Comparison of ENCODE assay signal across 22 cellular contexts in the genomic region with DNA sequence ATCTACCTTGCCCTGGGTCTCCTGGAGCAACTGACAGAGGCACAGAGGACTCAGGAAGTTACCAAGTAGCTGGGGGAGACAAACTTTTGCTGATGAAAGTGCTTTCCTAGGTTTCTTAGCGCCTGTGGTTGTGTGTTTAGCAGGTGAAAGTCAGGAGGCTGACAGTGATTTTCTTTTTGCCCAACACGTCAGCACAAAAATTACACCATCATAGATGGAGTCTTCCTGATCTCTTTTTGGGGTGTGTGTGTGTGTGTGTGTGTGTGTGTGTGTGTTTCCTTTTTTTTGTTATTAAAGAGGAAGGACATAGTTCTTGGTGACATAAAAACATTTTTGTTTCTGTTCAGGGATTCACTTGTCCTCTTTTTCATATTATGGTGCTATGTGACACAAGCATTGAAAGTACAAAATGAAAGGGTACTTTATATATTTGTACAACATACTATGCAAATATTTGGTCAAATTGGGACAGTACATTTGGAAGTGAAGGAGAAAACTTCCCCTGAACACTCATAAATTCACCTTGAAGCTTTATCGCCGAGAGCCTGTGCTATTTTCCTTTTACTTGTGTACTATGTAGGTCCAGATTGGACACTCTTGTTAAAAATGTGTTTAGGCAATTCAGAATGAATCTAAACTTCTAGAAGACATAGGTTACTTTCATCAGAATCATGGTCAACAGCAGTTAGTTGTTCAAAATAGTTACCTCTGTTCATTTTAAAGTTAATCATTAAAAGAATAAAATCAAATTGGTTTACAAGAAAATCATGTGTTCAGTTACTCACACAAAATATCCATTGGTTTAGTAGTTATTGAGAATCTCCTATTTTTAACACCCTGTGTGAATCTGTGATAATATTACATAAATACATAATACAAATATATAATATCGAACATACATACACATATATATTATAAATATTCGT.
A peak's percentile ranks its signal among the peaks of the same experiment; 100 is the strongest.
DNase-seq lines count a peak whose midpoint lies in the region; ATAC-seq, FAIRE-seq and TF ChIP-seq lines count a peak whose summit lies in the region.
"Had no signal": no experiment of that assay in that cellular context is flagged by ENCODE, and none has a peak within 500 bp of the region (broad histone marks: within the 10 kb centered on the region; RNA-seq: fewer than 3 reads in every experiment).

No MANE protein-coding gene starts in this region.

- H3K4me3 ChIP-seq in GM12878 (no peak overlapping the region), HepG2 (replicated peaks in 1 of 3; ENCODE audit: insufficient read depth in 1 of 3, low read depth in 2 of 3, low read length in 3 of 3) (peak overlapping the region in 2 of 3 experiments; percentile 10 to 12; a peak in 1 of 6 replicates), upper lobe of right lung (no peak overlapping the region), ovary (no peak overlapping the region)
- H3K4me3 ChIP-seq: Peyer's patch had no signal

- no peaks in the 10 kb centered on the region for H3K36me3 Mint-ChIP-seq in Calu3 (ENCODE audit: insufficient read depth, unreplicated experiment)
- H3K36me3 Mint-ChIP-seq in MCF 10A (ENCODE audit: insufficient read depth, unreplicated experiment), result no peaks in the 10 kb centered on the region
- H3K36me3 Mint-ChIP-seq: CD8-positive, alpha-beta T cell had no signal

- H3K9me3 Mint-ChIP-seq in Calu3 (ENCODE audit: low read depth, unreplicated experiment), result peaks cover 5% of the 10 kb centered on the region
- no peaks in the 10 kb centered on the region for H3K9me3 Mint-ChIP-seq in MCF 10A (ENCODE audit: unreplicated experiment)
- H3K9me3 Mint-ChIP-seq: CD8-positive, alpha-beta T cell; H9 had no signal

- peak overlapping the region; percentile 52 for H3K27ac Mint-ChIP-seq in Calu3 (ENCODE audit: unreplicated experiment)
- no peak overlapping the region for H3K27ac Mint-ChIP-seq in MCF 10A (ENCODE audit: low read depth, unreplicated experiment)
- H3K27ac Mint-ChIP-seq: CD8-positive, alpha-beta T cell; H9 had no signal

- CTCF ChIA-PET in Calu3 (lab: Charles Lee), result no interaction called here
- CTCF ChIA-PET in GM12878 (lab: Yijun Ruan, JAX), result no interaction called here
- CTCF ChIA-PET in HepG2 (lab: Yijun Ruan, JAX; ENCODE audit: low intra/inter-chr PET ratio, low total read pairs), result no interaction called here
- CTCF ChIA-PET in MCF 10A (lab: Yijun Ruan, JAX), result no interaction called here

- H3K9ac ChIP-seq in GM12878 (ENCODE audit: control insufficient read depth, insufficient read depth, low read length) (no peak overlapping the region), HepG2 (ENCODE audit: insufficient read depth, low read depth, low read length) (peak overlapping the region; percentile 30; the same call in 1 of the 2 replicates)
- H3K9ac ChIP-seq: SK-N-SH had no signal

- TF ChIP-seq RAD21 in GM12878 (IDR thresholded peaks at IDR 0.05; ENCODE audit: insufficient read depth, low read depth, low read length) (no peak), HepG2 (CRISPR knock-in tag; IDR thresholded peaks at IDR 0.05) (no peak)

- H2AFZ ChIP-seq in GM12878 (ENCODE audit: control insufficient read depth, low read depth, low read length), result no peak overlapping the region
- H2AFZ ChIP-seq in HepG2 (ENCODE audit: low read length), result peak overlapping the region; percentile 91

- POLR2A ChIA-PET in GM12878 (lab: Charles Lee) (no interaction called here), HepG2 (lab: Yijun Ruan, JAX) (no interaction called here), MCF 10A (lab: Yijun Ruan, JAX) (no interaction called here)

- H3K4me1 Mint-ChIP-seq in Calu3 (ENCODE audit: low read depth, unreplicated experiment) (peaks cover 19% of the 10 kb centered on the region), MCF 10A (ENCODE audit: insufficient read depth, unreplicated experiment) (no peaks in the 10 kb centered on the region)

- ATAC-seq in GM12878 (peak; percentile 9; the same call in 2 of the 3 replicates), HepG2 (no peak), upper lobe of right lung (peak; percentile 26)
- ATAC-seq: CD8-positive, alpha-beta T cell had no signal

- TF ChIP-seq CTCF in Calu3 (IDR thresholded peaks at IDR 0.05; ENCODE audit: unreplicated experiment) (no peak), GM12878 (IDR thresholded peaks at IDR 0.05 in 2 of 3, conservative IDR thresholded peaks at IDR 0.05 in 1 of 3; ENCODE audit: control insufficient read depth in 2 of 3, extremely low read depth in 1 of 3, insufficient read depth in 1 of 3, low read depth in 3 of 3, low read length in 3 of 3) (no peak), HepG2 (CRISPR knock-in tag; IDR thresholded peaks at IDR 0.05) (no peak), upper lobe of right lung (IDR thresholded peaks at IDR 0.05) (no peak), MCF 10A (IDR thresholded peaks at IDR 0.05; ENCODE audit: unreplicated experiment) (no peak), ovary (IDR thresholded peaks at IDR 0.05) (no peak)

- H3K27ac ChIP-seq in GM12878 (ENCODE audit: control insufficient read depth, insufficient read depth), result no peak overlapping the region
- H3K27ac ChIP-seq in HepG2 (ENCODE audit: extremely low read length, insufficient read depth, low read length), result no peak overlapping the region
- no peak overlapping the region for H3K27ac ChIP-seq in upper lobe of right lung
- no peak overlapping the region for H3K27ac ChIP-seq in ovary
- H3K27ac ChIP-seq: Peyer's patch had no signal

- no peak overlapping the region for H3K4me3 Mint-ChIP-seq in Calu3 (ENCODE audit: low read depth, unreplicated experiment)
- H3K4me3 Mint-ChIP-seq in MCF 10A (ENCODE audit: unreplicated experiment), result no peak overlapping the region
- H3K4me3 Mint-ChIP-seq: CD8-positive, alpha-beta T cell; H9 had no signal

- SMC1A ChIA-PET in GM12878 (lab: Charles Lee; ENCODE audit: uncharacterized antibody, unreplicated experiment), result no interaction called here

- H3K4me2 ChIP-seq in GM12878 (ENCODE audit: control insufficient read depth, insufficient read depth) (no peak overlapping the region), HepG2 (ENCODE audit: low read depth, low read length) (peak overlapping the region; percentile 57)
- H3K4me2 ChIP-seq: SK-N-SH had no signal

- TF ChIP-seq EP300 in GM12878 (IDR thresholded peaks at IDR 0.05; ENCODE audit: borderline replicate concordance in 1 of 2, control insufficient read depth in 1 of 2, low read depth in 2 of 2, low read length in 2 of 2) (no peak), HepG2 (IDR thresholded peaks at IDR 0.05; ENCODE audit: low read depth in 2 of 2, low read length in 2 of 2) (no peak), HepG2 (CRISPR knock-in tag; IDR thresholded peaks at IDR 0.05; ENCODE audit: borderline replicate concordance) (no peak), ovary (IDR thresholded peaks at IDR 0.05) (no peak)

- H3K9me3 ChIP-seq in GM12878 (replicated peaks; ENCODE audit: control insufficient read depth, insufficient read depth, low read length) (no peaks in the 10 kb centered on the region), HepG2 (ENCODE audit: low read length) (no peaks in the 10 kb centered on the region), upper lobe of right lung (no peaks in the 10 kb centered on the region), ovary (no peaks in the 10 kb centered on the region)
- H3K9me3 ChIP-seq: Peyer's patch, SK-N-SH had no signal

- H3K79me2 ChIP-seq in GM12878 (ENCODE audit: control insufficient read depth, insufficient read depth, low read length) (no peaks in the 10 kb centered on the region), HepG2 (ENCODE audit: insufficient read depth, low read length) (no peaks in the 10 kb centered on the region)

- no peaks in the 10 kb centered on the region for H3K27me3 ChIP-seq in GM12878 (replicated peaks in 1 of 2; ENCODE audit: control insufficient read depth in 2 of 2, insufficient read depth in 2 of 2, low read length in 1 of 2)
- no peaks in the 10 kb centered on the region for H3K27me3 ChIP-seq in HepG2 (ENCODE audit: control insufficient read depth in 1 of 2, insufficient read depth in 2 of 2, low read length in 2 of 2)
- no peaks in the 10 kb centered on the region for H3K27me3 ChIP-seq in upper lobe of right lung
- H3K27me3 ChIP-seq in ovary, result no peaks in the 10 kb centered on the region
- H3K27me3 ChIP-seq: Peyer's patch had no signal

- FAIRE-seq in GM12878 (lab: Jason Lieb, UNC) (no peak), HepG2 (lab: Jason Lieb, UNC) (no peak)
- FAIRE-seq: D721Med, GM12891, GM18507 had no signal

- BruUV-seq in Calu3 (replicated peaks; lab: Mats Ljungman, UMichigan) (no TSS peak), GM12878 (replicated peaks; lab: Mats Ljungman, UMichigan) (no TSS peak), HepG2 (replicated peaks; lab: Mats Ljungman, UMichigan) (no TSS peak), MCF 10A (replicated peaks; lab: Mats Ljungman, UMichigan) (no TSS peak)

- no peaks in the 10 kb centered on the region for H4K20me1 ChIP-seq in GM12878 (ENCODE audit: control insufficient read depth, insufficient read depth)
- no peaks in the 10 kb centered on the region for H4K20me1 ChIP-seq in HepG2 (ENCODE audit: insufficient read depth, low read length)

- no peaks in the 10 kb centered on the region for H3K27me3 Mint-ChIP-seq in Calu3 (ENCODE audit: unreplicated experiment)
- no peaks in the 10 kb centered on the region for H3K27me3 Mint-ChIP-seq in MCF 10A (ENCODE audit: insufficient read depth, unreplicated experiment)

- WGBS in GM12878 (ENCODE audit: insufficient coverage, insufficient replicate concordance, low lambda C conversion rate, missing lambda C conversion rate), result 6% methylated on average over 6 of the region's 6 CpGs
- WGBS in HepG2 (ENCODE audit: low lambda C conversion rate), result 35% methylated on average over 6 of the region's 6 CpGs
- 93 to 96% (median 95%) methylated on average over 6 of the region's 6 CpGs for WGBS in ovary, 3 donors

- TF ChIP-seq POLR2A in GM12878 (IDR thresholded peaks at IDR 0.05; ENCODE audit: low read depth, low read length), result no peak
- no peak for TF ChIP-seq POLR2A in HepG2 (IDR thresholded peaks at IDR 0.05; ENCODE audit: insufficient read depth in 1 of 2, low read depth in 2 of 2, low read length in 2 of 2)
- TF ChIP-seq POLR2A in ovary (IDR thresholded peaks at IDR 0.05), result no peak

- in situ Hi-C loops in GM12878 (cut with MboI), result no loop called here
- in situ Hi-C loops in HepG2 (cut with HindIII; ENCODE audit: extremely low pct_ligation_motif_present, low pct_unique_long_range_greater_than_20kb), result no loop called here

- H3K4me1 ChIP-seq in GM12878 (ENCODE audit: control insufficient read depth, insufficient read depth, low read length) (no peaks in the 10 kb centered on the region), HepG2 (ENCODE audit: insufficient read depth, low read length) (peaks cover 11% of the 10 kb centered on the region), upper lobe of right lung (no peaks in the 10 kb centered on the region), ovary (ENCODE audit: insufficient read depth) (no peaks in the 10 kb centered on the region)
- H3K4me1 ChIP-seq: Peyer's patch had no signal

- DNase-seq in Calu3 (no peak), GM12878 (ENCODE audit: low read depth, low spot score) (no peak), HepG2 (ENCODE audit: low spot score) (no peak), upper lobe of right lung (no peak), inferior parietal cortex (ENCODE audit: extremely low spot score) (no peak), MCF 10A (ENCODE audit: unreplicated experiment) (no peak), ovary (no peak)
- DNase-seq: CD8-positive, alpha-beta T cell; GDM1; H9; Karpas-422; MM.1S; NCI-H1092 treated with DMSO at 0.1 percent for 48 hours; NCI-H2081 treated with DMSO at 0.1 percent for 48 hours; NCI-H226; NCI-H524 treated with DMSO at 0.1 percent for 48 hours; Peyer's patch; SHP77; SK-N-SH had no signal

- H3K36me3 ChIP-seq in GM12878 (ENCODE audit: control insufficient read depth in 2 of 2, insufficient read depth in 2 of 2, low read length in 1 of 2) (no peaks in the 10 kb centered on the region), HepG2 (replicated peaks in 1 of 2; ENCODE audit: control insufficient read depth in 1 of 2, insufficient read depth in 2 of 2, low read length in 2 of 2) (no peaks in the 10 kb centered on the region), upper lobe of right lung (no peaks in the 10 kb centered on the region), ovary (no peaks in the 10 kb centered on the region)
- H3K36me3 ChIP-seq: Peyer's patch had no signal

- intact Hi-C loops in Calu3 (cut with micrococcal nuclease; ENCODE audit: unreplicated experiment), result no loop called here
- intact Hi-C loops in GM12878 (cut with micrococcal nuclease; ENCODE audit: unreplicated experiment), result no loop called here
- intact Hi-C loops in HepG2 (cut with micrococcal nuclease; ENCODE audit: unreplicated experiment), result loop anchor here (1.0 to 5.0 kb wide), 2 partner anchors 8 to 420 kb away; no protein-coding TSS in a partner anchor
- intact Hi-C loops in upper lobe of right lung (cut with DNase I), result no loop called here
- intact Hi-C loops in MCF 10A (cut with micrococcal nuclease), result no loop called here
- intact Hi-C loops in ovary (cut with DNase I), result no loop called here

- RAD21 ChIA-PET in GM12878 (lab: Charles Lee; ENCODE audit: unreplicated experiment), result no interaction called here

Comparison
In these comparisons a context has a peak if more than half of its experiments do, and no peak if none do; other contexts are left out.
1. H3K4me3 ChIP-seq: peak in HepG2 (2 of 3); none in GM12878 (single experiment), upper lobe of right lung (single experiment) and ovary (single experiment).